In genomic region chr1:154765970-154766369, GRCh38 we compare ENCODE assay signal across 8 cellular contexts.
DNase-seq lines count a peak whose midpoint lies in the region; ATAC-seq, FAIRE-seq and TF ChIP-seq lines count a peak whose summit lies in the region.

No MANE protein-coding gene starts in this region.

- H3K4me3 Mint-ChIP-seq in progenitor cell of endocrine pancreas (ENCODE audit: low read depth), result no peak overlapping the region

- peaks cover 6% of the 10 kb centered on the region for H3K4me1 Mint-ChIP-seq in progenitor cell of endocrine pancreas (ENCODE audit: low read depth)

- FAIRE-seq in bronchial epithelial cell (lab: Jason Lieb, UNC), result no peak

- H3K4me3 ChIP-seq in bronchial epithelial cell (ENCODE audit: low read depth, low read length), result no peak overlapping the region

- TF ChIP-seq CTCF in bronchial epithelial cell (IDR thresholded peaks at IDR 0.05; ENCODE audit: insufficient read depth, low read length, severe bottlenecking) (peak; percentile 70), progenitor cell of endocrine pancreas (IDR thresholded peaks at IDR 0.05; ENCODE audit: unreplicated experiment) (peak; percentile 44)

- no peaks in the 10 kb centered on the region for H3K36me3 ChIP-seq in bronchial epithelial cell (ENCODE audit: control insufficient read depth, insufficient read depth, low read length)

- no peak overlapping the region for H3K27ac Mint-ChIP-seq in progenitor cell of endocrine pancreas

- peaks cover 22% of the 10 kb centered on the region for H3K27me3 Mint-ChIP-seq in progenitor cell of endocrine pancreas

- H3K36me3 Mint-ChIP-seq in progenitor cell of endocrine pancreas (ENCODE audit: insufficient read depth), result no peaks in the 10 kb centered on the region

- H3K9me3 Mint-ChIP-seq in progenitor cell of endocrine pancreas (ENCODE audit: low read depth), result no peaks in the 10 kb centered on the region

- peak; percentile 56 for DNase-seq in activated effector memory CD4-positive, alpha-beta T cell treated with anti-CD3 and anti-CD28 coated beads, Interleukin-2, amount 50 U/mL, for 16 hours
- DNase-seq in activated effector memory CD4-positive, alpha-beta T cell treated with Interleukin-2 at 50 U/mL for 16 hours, result no peak
- peak; percentile 22 for DNase-seq in NCI-H446 treated with DMSO at 0.1 percent for 48 hours (lab: John Stamatoyannopoulos, UW)
- peak; percentile 46 for DNase-seq in bronchial epithelial cell (ENCODE audit: low read depth)
- DNase-seq in progenitor cell of endocrine pancreas (ENCODE audit: low spot score, unreplicated experiment), result no peak
- DNase-seq in middle frontal gyrus (ENCODE audit: extremely low spot score, low spot score), result no peak
- DNase-seq in activated T-cell treated with anti-CD3 and anti-CD28 coated beads, Interleukin-2, amount 50 U/mL, for 1 hour, result no peak

- peaks cover 1% of the 10 kb centered on the region for H3K27me3 ChIP-seq in bronchial epithelial cell (ENCODE audit: control insufficient read depth, insufficient read depth, low read length)

- no peak for ATAC-seq in HG03442 (IDR thresholded peaks at IDR 0.05; ENCODE audit: unreplicated experiment)

Comparison
In these comparisons a context has a peak if more than half of its experiments do, and no peak if none do; other contexts are left out.
1. DNase-seq: peak in activated effector memory CD4-positive, alpha-beta T cell treated with anti-CD3 and anti-CD28 coated beads, Interleukin-2, amount 50 U/mL, for 16 hours (single experiment), NCI-H446 treated with DMSO at 0.1 percent for 48 hours (single experiment) and bronchial epithelial cell (single experiment); none in activated effector memory CD4-positive, alpha-beta T cell treated with Interleukin-2 at 50 U/mL for 16 hours (single experiment), progenitor cell of endocrine pancreas (single experiment), middle frontal gyrus (single experiment) and activated T-cell treated with anti-CD3 and anti-CD28 coated beads, Interleukin-2, amount 50 U/mL, for 1 hour (single experiment).